In genomic region chr14:101288436-101289229, GRCh38 we compare ENCODE assay signal across 1 cellular context.
TF ChIP-seq lines count a peak whose summit lies in the region.

No MANE protein-coding gene starts in this region.

TF ChIP-seq in HepG2, 621 proteins besides CTCF, POLR2A, EP300 and RAD21 (continued from another document and continues in another):
- TF ChIP-seq ZFYVE20 (CRISPR knock-in tag; IDR thresholded peaks at IDR 0.05; ENCODE audit: borderline replicate concordance, low read depth): no peak
- peak; percentile 9; the same call in 1 of the 2 replicates for TF ChIP-seq ZNF274 (CRISPR knock-in tag; IDR thresholded peaks at IDR 0.05)
- peak; percentile 94 for TF ChIP-seq ZNF350 (CRISPR knock-in tag; IDR thresholded peaks at IDR 0.05; ENCODE audit: borderline replicate concordance, low read depth)
- no peak for TF ChIP-seq XBP1 (CRISPR knock-in tag; IDR thresholded peaks at IDR 0.05)
- TF ChIP-seq TIGD3 (CRISPR knock-in tag; IDR thresholded peaks at IDR 0.05; ENCODE audit: borderline replicate concordance): no peak
- TF ChIP-seq ZC3H13 (CRISPR knock-in tag; IDR thresholded peaks at IDR 0.05): 0 out of 2 replicates have a peak, but pooled peaks have one; percentile 7
- TF ChIP-seq TBX3 (IDR thresholded peaks at IDR 0.05; ENCODE audit: borderline replicate concordance): peak; percentile 34; the same call in 1 of the 2 replicates
- peak; percentile 96; the same call in 1 of the 2 replicates for TF ChIP-seq ZSCAN5A (CRISPR knock-in tag; IDR thresholded peaks at IDR 0.05; ENCODE audit: borderline replicate concordance)
- no peak for TF ChIP-seq IKZF1 (IDR thresholded peaks at IDR 0.05)
- peak; percentile 91 for TF ChIP-seq DPF2 (CRISPR knock-in tag; IDR thresholded peaks at IDR 0.05; ENCODE audit: borderline replicate concordance, low read depth)
- no peak; the same call in none of the 2 replicates for TF ChIP-seq ZNF703 (CRISPR knock-in tag; IDR thresholded peaks at IDR 0.05; ENCODE audit: borderline replicate concordance)
- no peak for TF ChIP-seq RFX1 (IDR thresholded peaks at IDR 0.05)
- no peak for TF ChIP-seq ZBTB46 (CRISPR knock-in tag; IDR thresholded peaks at IDR 0.05; ENCODE audit: borderline replicate concordance)
- peak; percentile 86 for TF ChIP-seq NFIC (IDR thresholded peaks at IDR 0.05; ENCODE audit: low read length)
- TF ChIP-seq, protein P1, sequence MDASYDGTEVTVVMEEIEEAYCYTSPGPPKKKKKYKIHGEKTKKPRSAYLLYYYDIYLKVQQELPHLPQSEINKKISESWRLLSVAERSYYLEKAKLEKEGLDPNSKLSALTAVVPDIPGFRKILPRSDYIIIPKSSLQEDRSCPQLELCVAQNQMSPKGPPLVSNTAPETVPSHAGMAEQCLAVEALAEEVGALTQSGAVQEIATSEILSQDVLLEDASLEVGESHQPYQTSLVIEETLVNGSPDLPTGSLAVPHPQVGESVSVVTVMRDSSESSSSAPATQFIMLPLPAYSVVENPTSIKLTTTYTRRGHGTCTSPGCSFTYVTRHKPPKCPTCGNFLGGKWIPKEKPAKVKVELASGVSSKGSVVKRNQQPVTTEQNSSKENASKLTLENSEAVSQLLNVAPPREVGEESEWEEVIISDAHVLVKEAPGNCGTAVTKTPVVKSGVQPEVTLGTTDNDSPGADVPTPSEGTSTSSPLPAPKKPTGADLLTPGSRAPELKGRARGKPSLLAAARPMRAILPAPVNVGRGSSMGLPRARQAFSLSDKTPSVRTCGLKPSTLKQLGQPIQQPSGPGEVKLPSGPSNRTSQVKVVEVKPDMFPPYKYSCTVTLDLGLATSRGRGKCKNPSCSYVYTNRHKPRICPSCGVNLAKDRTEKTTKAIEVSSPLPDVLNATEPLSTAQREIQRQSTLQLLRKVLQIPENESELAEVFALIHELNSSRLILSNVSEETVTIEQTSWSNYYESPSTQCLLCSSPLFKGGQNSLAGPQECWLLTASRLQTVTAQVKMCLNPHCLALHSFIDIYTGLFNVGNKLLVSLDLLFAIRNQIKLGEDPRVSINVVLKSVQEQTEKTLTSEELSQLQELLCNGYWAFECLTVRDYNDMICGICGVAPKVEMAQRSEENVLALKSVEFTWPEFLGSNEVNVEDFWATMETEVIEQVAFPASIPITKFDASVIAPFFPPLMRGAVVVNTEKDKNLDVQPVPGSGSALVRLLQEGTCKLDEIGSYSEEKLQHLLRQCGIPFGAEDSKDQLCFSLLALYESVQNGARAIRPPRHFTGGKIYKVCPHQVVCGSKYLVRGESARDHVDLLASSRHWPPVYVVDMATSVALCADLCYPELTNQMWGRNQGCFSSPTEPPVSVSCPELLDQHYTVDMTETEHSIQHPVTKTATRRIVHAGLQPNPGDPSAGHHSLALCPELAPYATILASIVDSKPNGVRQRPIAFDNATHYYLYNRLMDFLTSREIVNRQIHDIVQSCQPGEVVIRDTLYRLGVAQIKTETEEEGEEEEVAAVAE (CRISPR knock-in tag; IDR thresholded peaks at IDR 0.05; ENCODE audit: borderline replicate concordance): 0 out of 2 replicates have a peak, but pooled peaks have one; percentile 42
- TF ChIP-seq, protein P2, sequence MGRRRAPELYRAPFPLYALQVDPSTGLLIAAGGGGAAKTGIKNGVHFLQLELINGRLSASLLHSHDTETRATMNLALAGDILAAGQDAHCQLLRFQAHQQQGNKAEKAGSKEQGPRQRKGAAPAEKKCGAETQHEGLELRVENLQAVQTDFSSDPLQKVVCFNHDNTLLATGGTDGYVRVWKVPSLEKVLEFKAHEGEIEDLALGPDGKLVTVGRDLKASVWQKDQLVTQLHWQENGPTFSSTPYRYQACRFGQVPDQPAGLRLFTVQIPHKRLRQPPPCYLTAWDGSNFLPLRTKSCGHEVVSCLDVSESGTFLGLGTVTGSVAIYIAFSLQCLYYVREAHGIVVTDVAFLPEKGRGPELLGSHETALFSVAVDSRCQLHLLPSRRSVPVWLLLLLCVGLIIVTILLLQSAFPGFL (CRISPR knock-in tag; IDR thresholded peaks at IDR 0.05): no peak
- TF ChIP-seq ZNF530 (CRISPR knock-in tag; IDR thresholded peaks at IDR 0.05; ENCODE audit: low read depth): no peak
- peak; percentile 72 for TF ChIP-seq POLR2G (IDR thresholded peaks at IDR 0.05; ENCODE audit: low read depth, low read length)
- TF ChIP-seq ZBTB20 (CRISPR knock-in tag; IDR thresholded peaks at IDR 0.05; ENCODE audit: borderline replicate concordance, low read depth): peak; percentile 87; the same call in 1 of the 2 replicates
- TF ChIP-seq MXD4 (CRISPR knock-in tag; IDR thresholded peaks at IDR 0.05): no peak; the same call in 1 of the 2 replicates
- TF ChIP-seq MED1 (CRISPR knock-in tag; IDR thresholded peaks at IDR 0.05): peak; percentile 99
- TF ChIP-seq ZNF646 (CRISPR knock-in tag; IDR thresholded peaks at IDR 0.05): no peak
- no peak for TF ChIP-seq SMAD9 (CRISPR knock-in tag; IDR thresholded peaks at IDR 0.05)
- peak; percentile 84 for TF ChIP-seq ZNF780A (CRISPR knock-in tag; IDR thresholded peaks at IDR 0.05)
- TF ChIP-seq SP1 (IDR thresholded peaks at IDR 0.05): no peak
- peak; percentile 39 for TF ChIP-seq SP1 (CRISPR knock-in tag; IDR thresholded peaks at IDR 0.05)
- TF ChIP-seq KLF13 (CRISPR knock-in tag; IDR thresholded peaks at IDR 0.05): no peak
- peak; percentile 88 for TF ChIP-seq ZNF501 (CRISPR knock-in tag; IDR thresholded peaks at IDR 0.05)
- TF ChIP-seq ZNF879 (CRISPR knock-in tag; IDR thresholded peaks at IDR 0.05): peak; percentile 59; the same call in 1 of the 2 replicates
- no peak for TF ChIP-seq MZF1 (CRISPR knock-in tag; IDR thresholded peaks at IDR 0.05; ENCODE audit: borderline replicate concordance)
- peak; percentile 71; the same call in 1 of the 2 replicates for TF ChIP-seq ZKSCAN8 (CRISPR knock-in tag; IDR thresholded peaks at IDR 0.05; ENCODE audit: borderline replicate concordance)
- TF ChIP-seq GATA4 (IDR thresholded peaks at IDR 0.05; ENCODE audit: borderline replicate concordance, low read depth): peak; percentile 82; the same call in 1 of the 2 replicates
- no peak for TF ChIP-seq ZNF615 (CRISPR knock-in tag; IDR thresholded peaks at IDR 0.05; ENCODE audit: borderline replicate concordance)
- TF ChIP-seq, protein P3, sequence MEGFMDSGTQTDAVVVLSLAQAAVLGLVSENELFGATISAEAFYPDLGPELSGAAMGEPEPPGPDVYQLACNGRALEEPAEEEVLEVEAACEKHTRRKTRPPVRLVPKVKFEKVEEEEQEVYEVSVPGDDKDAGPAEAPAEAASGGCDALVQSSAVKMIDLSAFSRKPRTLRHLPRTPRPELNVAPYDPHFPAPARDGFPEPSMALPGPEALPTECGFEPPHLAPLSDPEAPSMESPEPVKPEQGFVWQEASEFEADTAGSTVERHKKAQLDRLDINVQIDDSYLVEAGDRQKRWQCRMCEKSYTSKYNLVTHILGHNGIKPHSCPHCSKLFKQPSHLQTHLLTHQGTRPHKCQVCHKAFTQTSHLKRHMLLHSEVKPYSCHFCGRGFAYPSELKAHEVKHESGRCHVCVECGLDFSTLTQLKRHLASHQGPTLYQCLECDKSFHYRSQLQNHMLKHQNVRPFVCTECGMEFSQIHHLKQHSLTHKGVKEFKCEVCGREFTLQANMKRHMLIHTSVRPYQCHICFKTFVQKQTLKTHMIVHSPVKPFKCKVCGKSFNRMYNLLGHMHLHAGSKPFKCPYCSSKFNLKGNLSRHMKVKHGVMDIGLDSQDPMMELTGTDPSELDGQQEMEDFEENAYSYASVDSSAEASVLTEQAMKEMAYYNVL (CRISPR knock-in tag; IDR thresholded peaks at IDR 0.05; ENCODE audit: borderline replicate concordance): peak; percentile 96
- TF ChIP-seq WIZ (CRISPR knock-in tag; IDR thresholded peaks at IDR 0.05): peak; percentile 24; the same call in 1 of the 2 replicates
- TF ChIP-seq ZFP90 (CRISPR knock-in tag; IDR thresholded peaks at IDR 0.05; ENCODE audit: borderline replicate concordance): no peak; the same call in 1 of the 2 replicates
- peak; percentile 63; the same call in 1 of the 2 replicates for TF ChIP-seq SRF (IDR thresholded peaks at IDR 0.05; ENCODE audit: low read depth, low read length)
- no peak for TF ChIP-seq PRMT3 (CRISPR knock-in tag; IDR thresholded peaks at IDR 0.05; ENCODE audit: borderline replicate concordance, low read depth)
- no peak for TF ChIP-seq ZNF12 (CRISPR knock-in tag; IDR thresholded peaks at IDR 0.05)
- TF ChIP-seq FIP1L1 (IDR thresholded peaks at IDR 0.05; ENCODE audit: borderline replicate concordance, insufficient read depth, low read depth, low read length): no peak
- TF ChIP-seq HDAC2 (CRISPR knock-in tag; IDR thresholded peaks at IDR 0.05): peak; percentile 95
- no peak for TF ChIP-seq DDIT3 (CRISPR knock-in tag; IDR thresholded peaks at IDR 0.05)
